In the genomic region with DNA sequence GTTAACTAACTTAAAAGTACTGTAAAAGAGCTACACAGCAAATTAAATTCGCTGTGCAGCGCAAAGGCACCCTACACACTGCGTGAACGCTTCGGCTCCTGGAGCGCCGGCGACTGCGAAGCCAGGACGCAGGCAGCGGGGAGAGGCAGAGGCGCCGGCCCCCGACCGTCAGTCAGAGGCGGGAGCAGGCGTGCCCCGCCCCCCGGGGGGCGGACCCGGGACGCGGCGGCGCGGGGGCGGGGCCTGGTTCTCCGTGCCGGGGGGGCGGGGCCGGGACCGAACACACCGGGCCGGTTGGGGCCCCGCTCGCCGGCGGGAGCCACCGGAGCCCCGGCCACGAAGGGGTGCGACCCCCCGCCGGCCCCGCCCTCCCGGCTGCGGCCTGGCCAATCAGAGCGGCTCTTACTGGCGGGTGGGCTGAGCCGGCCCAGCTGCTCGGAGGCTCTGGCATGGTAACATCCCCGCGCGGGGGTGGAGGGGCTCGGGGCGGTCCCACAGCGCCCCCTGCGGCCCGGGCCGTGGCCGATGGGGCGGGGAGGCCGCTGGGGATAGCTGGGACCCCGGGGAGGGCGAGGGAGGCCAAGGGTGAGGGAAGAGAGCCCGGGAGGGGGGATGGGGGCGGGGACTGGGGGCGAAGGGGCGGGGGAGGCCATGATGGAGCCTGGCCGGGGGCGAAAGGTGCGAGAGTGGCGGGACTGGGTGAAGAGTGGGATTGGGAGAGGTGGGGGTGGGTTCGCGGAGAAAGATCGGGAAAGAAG, we compare ENCODE assay signal across 8 cellular contexts. TPM values are rescaled to one million over a fixed set of nuclear protein-coding genes. Genes with fewer than 3 reads are reported as not detected.
DNase-seq lines count a peak whose midpoint lies in the region; ATAC-seq lines count a peak whose summit lies in the region.

Gene PRPF40B, plus strand, starts transcription at position 420 of the 758 bp plus-strand sequence. Its CDS starts 30 bp downstream, at position 450.

- H3K9me3 ChIP-seq in esophagus (ENCODE audit: control insufficient read depth in 2 of 2, insufficient read depth in 1 of 2, low read depth in 1 of 2, low read length in 1 of 2) (no peaks in the 10 kb centered on the region), muscle layer of duodenum (ENCODE audit: control insufficient read depth in 1 of 2, low read length in 2 of 2) (no peaks in the 10 kb centered on the region)

- H3K27me3 ChIP-seq in esophagus (ENCODE audit: control insufficient read depth in 1 of 2, insufficient read depth in 2 of 2, low read length in 2 of 2) (no peaks in the 10 kb centered on the region), muscle layer of duodenum (ENCODE audit: low read depth, low read length) (no peaks in the 10 kb centered on the region)

- DNase-seq in DMS 273 (lab: John Stamatoyannopoulos, UW; ENCODE audit: unreplicated experiment): peak; percentile 94
- peak; percentile 99 for DNase-seq in HuH-7 (ENCODE audit: low spot score)
- DNase-seq in OCI-M2 (lab: John Stamatoyannopoulos, UW; ENCODE audit: unreplicated experiment): peak; percentile 41
- DNase-seq in activated T-cell treated with anti-CD3 and anti-CD28 coated beads, Interleukin-2, amount 50 U/mL, for 1 hour: peak; percentile 89
- peak; percentile 56 to 80 for DNase-seq in stimulated activated CD8-positive, alpha-beta memory T cell treated with anti-CD3 and anti-CD28 coated beads, Interleukin-7, amount 100 ng/mL, for 4 hours (ENCODE audit: low read depth in 2 of 2)

- WGBS in esophagus, 2 donors: 1% methylated on average over 61 to 76 of the region's 76 CpGs

- H3K27ac ChIP-seq in esophagus (ENCODE audit: low read depth in 2 of 2, low read length in 1 of 2): peak within 1 kb of the TSS; percentile 82 to 84
- peak within 1 kb of the TSS; percentile 67 for H3K27ac ChIP-seq in muscle layer of duodenum (ENCODE audit: low read length)

- no peaks in the 10 kb centered on the region for H3K36me3 ChIP-seq in esophagus (ENCODE audit: control insufficient read depth in 2 of 2, insufficient read depth in 2 of 2, low read length in 1 of 2)
- H3K36me3 ChIP-seq in muscle layer of duodenum (ENCODE audit: control insufficient read depth in 1 of 2, insufficient read depth in 2 of 2, low read length in 2 of 2): no peaks in the 10 kb centered on the region

- H3K4me1 ChIP-seq in esophagus (ENCODE audit: control insufficient read depth in 2 of 2, insufficient read depth in 2 of 2, low read length in 1 of 2): peaks cover 0 to 5% of the 10 kb centered on the region in 2 donors
- peaks cover 0 to 17% of the 10 kb centered on the region in 2 donors for H3K4me1 ChIP-seq in muscle layer of duodenum (ENCODE audit: control insufficient read depth in 1 of 2, insufficient read depth in 2 of 2, low read length in 2 of 2)

- peak; percentile 74 for ATAC-seq in GM21390 (IDR thresholded peaks at IDR 0.05; ENCODE audit: unreplicated experiment)

- H3K4me3 ChIP-seq in esophagus (ENCODE audit: low read depth in 1 of 2, low read length in 2 of 2) (peak within 1 kb of the TSS; percentile 59 to 67), muscle layer of duodenum (ENCODE audit: low read depth in 1 of 2, low read length in 2 of 2) (peak within 1 kb of the TSS; percentile 70 to 73)

RNA-seq across cellular contexts. Expression of gene PRPF40B, which starts in this region (rescaled TPM):
- 10 to 100 TPM; 10.6 to 19.9 TPM for polyA plus RNA-seq in esophagus

Comparison
In these comparisons a context has a peak if more than half of its experiments do, and no peak if none do; other contexts are left out.
1. Peak in every context shown above with its lines: DNase-seq, ATAC-seq, H3K4me3 ChIP-seq and H3K27ac ChIP-seq.
2. DNase-seq: peak in every context shown above with its lines; median percentile 99 in HuH-7; 94 in DMS 273; 89 in activated T-cell treated with anti-CD3 and anti-CD28 coated beads, Interleukin-2, amount 50 U/mL, for 1 hour; 68 in stimulated activated CD8-positive, alpha-beta memory T cell treated with anti-CD3 and anti-CD28 coated beads, Interleukin-7, amount 100 ng/mL, for 4 hours; 41 in OCI-M2.